Comparison of ENCODE assay signal across 26 cellular contexts in the genomic region with DNA sequence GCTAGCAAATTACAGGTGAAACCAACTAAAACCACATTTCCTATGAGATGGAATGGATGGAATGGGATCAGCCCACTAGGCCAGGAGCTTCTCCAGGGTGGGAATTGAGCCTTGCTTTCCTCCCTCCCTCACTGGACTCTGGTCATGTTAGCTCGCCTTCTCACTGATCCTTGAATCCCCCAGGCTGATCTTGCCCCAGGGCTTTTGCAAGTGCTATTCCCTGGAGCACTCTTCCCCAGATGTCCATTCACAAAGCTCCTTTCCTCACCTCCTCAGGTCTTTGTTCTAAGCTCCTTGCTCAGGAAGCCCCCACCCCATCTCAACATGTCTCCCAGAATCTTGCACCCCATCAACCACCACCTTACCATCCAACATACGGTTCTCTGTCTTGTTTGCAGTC.
"Had no signal": no experiment of that assay in that cellular context is flagged by ENCODE, and none has a peak within 500 bp of the region (broad histone marks: within the 10 kb centered on the region; RNA-seq: fewer than 3 reads in every experiment).

No MANE protein-coding gene starts in this region.

- H3K27ac Mint-ChIP-seq: activated CD8-positive, alpha-beta T cell treated with anti-CD3 and anti-CD28 coated beads, Interleukin-2, amount 10 ng/mL, durations not matched to agents 7 days and 5 days; activated naive CD8-positive, alpha-beta T cell treated with anti-CD3 and anti-CD28 coated beads for 36 hours; immature natural killer cell; nephron progenitor cell; stimulated activated naive CD8-positive, alpha-beta T cell treated with anti-CD3 and anti-CD28 coated beads, Interleukin-15, amount 100 ng/mL, for 72 hours had no signal

- H3K9me3 Mint-ChIP-seq: activated naive CD8-positive, alpha-beta T cell treated with anti-CD3 and anti-CD28 coated beads for 36 hours; immature natural killer cell; nephron progenitor cell; stimulated activated naive CD8-positive, alpha-beta T cell treated with anti-CD3 and anti-CD28 coated beads, Interleukin-15, amount 100 ng/mL, for 72 hours had no signal

- H3K9me3 ChIP-seq: lower lobe of right lung, mucosa of descending colon, right lobe of liver, tibial artery had no signal

- H3K27ac ChIP-seq: foreskin keratinocyte, lower lobe of right lung, right lobe of liver, skin epidermis, tibial artery, VCaP had no signal

- H3K4me1 Mint-ChIP-seq: activated naive CD8-positive, alpha-beta T cell treated with anti-CD3 and anti-CD28 coated beads for 36 hours; immature natural killer cell; stimulated activated naive CD8-positive, alpha-beta T cell treated with anti-CD3 and anti-CD28 coated beads, Interleukin-15, amount 100 ng/mL, for 72 hours had no signal

- H3K36me3 ChIP-seq: lower lobe of right lung, right lobe of liver, tibial artery had no signal

- H3K4me3 ChIP-seq: lower lobe of right lung, mucosa of descending colon, right lobe of liver, skin epidermis, tibial artery had no signal

- DNase-seq: activated CD4-positive, alpha-beta T cell treated with anti-CD3 and anti-CD28 coated beads, Interleukin-2, amount 50 U/mL, for 1 hour; activated CD8-positive, alpha-beta memory T cell treated with anti-CD3 and anti-CD28 coated beads, Interleukin-2, amount 50 U/mL, for 4 hours; activated CD8-positive, alpha-beta T cell treated with anti-CD3 and anti-CD28 coated beads, Interleukin-2, amount 10 ng/mL, durations not matched to agents 7 days and 5 days; activated naive CD4-positive, alpha-beta T cell treated with Interleukin-2 at 50 U/mL for 16 hours; activated naive CD8-positive, alpha-beta T cell treated with anti-CD3 and anti-CD28 coated beads for 36 hours; activated T-cell treated with anti-CD3 and anti-CD28 coated beads, Interleukin-2, amount 50 U/mL, for 48 hours; central memory CD4-positive, alpha-beta T cell; dermis blood vessel endothelial cell; effector CD8-positive, alpha-beta T cell; erythroblast; foreskin keratinocyte; immature natural killer cell; lower lobe of right lung; mesendoderm; nephron progenitor cell; occipital lobe; posterior cingulate gyrus; stimulated activated CD4-positive, alpha-beta T cell treated with anti-CD3 and anti-CD28 coated beads, Interleukin-1b, Interleukin-23, amount 100 ng/mL, for 48 hours; stimulated activated naive CD8-positive, alpha-beta T cell treated with anti-CD3 and anti-CD28 coated beads, Interleukin-15, amount 100 ng/mL, for 72 hours; tibial artery had no signal

- H3K4me3 Mint-ChIP-seq: activated CD8-positive, alpha-beta T cell treated with anti-CD3 and anti-CD28 coated beads, Interleukin-2, amount 10 ng/mL, durations not matched to agents 7 days and 5 days; activated naive CD8-positive, alpha-beta T cell treated with anti-CD3 and anti-CD28 coated beads for 36 hours; immature natural killer cell; nephron progenitor cell; stimulated activated naive CD8-positive, alpha-beta T cell treated with anti-CD3 and anti-CD28 coated beads, Interleukin-15, amount 100 ng/mL, for 72 hours had no signal

- ATAC-seq: activated CD4-positive, CD25-positive, alpha-beta regulatory T cell treated with anti-CD3 and anti-CD28 coated beads, Interleukin-2, amount 50 U/mL, for 24 hours; activated CD8-positive, alpha-beta T cell treated with anti-CD3 and anti-CD28 coated beads, Interleukin-2, amount 10 ng/mL, durations not matched to agents 7 days and 5 days; foreskin keratinocyte; left lobe of liver; lower lobe of right lung; right lobe of liver; stimulated activated naive CD8-positive, alpha-beta T cell treated with anti-CD3 and anti-CD28 coated beads, Interleukin-15, amount 100 ng/mL, for 72 hours had no signal

- H3K36me3 Mint-ChIP-seq: activated naive CD8-positive, alpha-beta T cell treated with anti-CD3 and anti-CD28 coated beads for 36 hours; immature natural killer cell had no signal

- H3K4me1 ChIP-seq: foreskin keratinocyte, lower lobe of right lung, right lobe of liver, tibial artery had no signal

- H3K27me3 ChIP-seq: right lobe of liver had no signal
